ENCODE assay signal across 10 cellular contexts in genomic region chr14:51242545-51243490, GRCh38. TPM values are rescaled to one million over a fixed set of nuclear protein-coding genes. Genes with fewer than 3 reads are reported as not detected.
A peak's percentile ranks its signal among the peaks of the same experiment; 100 is the strongest.
DNase-seq lines count a peak whose midpoint lies in the region; ATAC-seq and TF ChIP-seq lines count a peak whose summit lies in the region.
"Had no signal": no experiment of that assay in that cellular context is flagged by ENCODE, and none has a peak within 500 bp of the region (broad histone marks: within the 10 kb centered on the region; RNA-seq: fewer than 3 reads in every experiment).

No MANE protein-coding gene starts in this region.

- no peaks in the 10 kb centered on the region for H3K27me3 ChIP-seq in A673 (replicated peaks; ENCODE audit: insufficient read depth, low read depth, low read length, poor library complexity)
- no peaks in the 10 kb centered on the region for H3K27me3 ChIP-seq in Panc1 (ENCODE audit: control insufficient read depth, insufficient read depth, low read length)

- no peak overlapping the region for H3K4me3 ChIP-seq in A673 (ENCODE audit: low read depth, low read length, poor library complexity, severe bottlenecking)
- no peak overlapping the region for H3K4me3 ChIP-seq in Panc1 (ENCODE audit: low read depth in 2 of 2, low read length in 2 of 2)
- H3K4me3 ChIP-seq in fibroblast of mammary gland (ENCODE audit: control insufficient read depth, low read depth, low read length): no peak overlapping the region

- CTCF ChIA-PET in A673 (lab: Charles Lee) (no interaction called here), Panc1 (lab: Charles Lee) (interaction anchor here (0.7 kb wide), 1 partner anchor 333 kb away, joined by 7 read pairs; no protein-coding TSS in a partner anchor)

- intact Hi-C loops in A673 (cut with micrococcal nuclease; ENCODE audit: unreplicated experiment): no loop called here
- intact Hi-C loops in Panc1 (cut with micrococcal nuclease; ENCODE audit: unreplicated experiment): no loop called here

- H3K4me1 ChIP-seq in A673 (ENCODE audit: insufficient read depth, low read length, poor library complexity, severe bottlenecking): peaks cover 12% of the 10 kb centered on the region
- peaks cover 5% of the 10 kb centered on the region for H3K4me1 ChIP-seq in Panc1 (ENCODE audit: control insufficient read depth, insufficient read depth, low read length)

- ATAC-seq in Panc1 (no peak), HG03469 (IDR thresholded peaks at IDR 0.05; ENCODE audit: unreplicated experiment) (no peak)

- H3K9me3 ChIP-seq in A673 (ENCODE audit: low read depth, low read length, poor library complexity, severe bottlenecking) (no peaks in the 10 kb centered on the region), Panc1 (ENCODE audit: control insufficient read depth, insufficient read depth, low read depth, low read length) (no peaks in the 10 kb centered on the region)

- POLR2A ChIA-PET in A673 (lab: Charles Lee; ENCODE audit: low non-redundant PET): no interaction called here
- POLR2A ChIA-PET in Panc1 (lab: Charles Lee): no interaction called here

- BruUV-seq in A673 (replicated peaks; lab: Mats Ljungman, UMichigan) (no TSS peak), Panc1 (replicated peaks; lab: Mats Ljungman, UMichigan) (no TSS peak)

- in situ Hi-C loops in Panc1 (cut with HindIII; ENCODE audit: low pct_unique_long_range_greater_than_20kb, low sequenced_read_pairs): no loop called here

- no peak overlapping the region for H3K27ac ChIP-seq in A673 (ENCODE audit: low read depth, low read length, poor library complexity, severe bottlenecking)
- no peak overlapping the region for H3K27ac ChIP-seq in Panc1 (ENCODE audit: low read length)

- peaks cover 38% of the 10 kb centered on the region for H3K36me3 ChIP-seq in A673 (ENCODE audit: insufficient read depth, low read length, poor library complexity, severe bottlenecking)
- H3K36me3 ChIP-seq in Panc1 (ENCODE audit: control insufficient read depth, insufficient read depth, low read length): peaks cover 11% of the 10 kb centered on the region

- no peak for DNase-seq in A673 (ENCODE audit: low spot score)
- DNase-seq in Panc1 (ENCODE audit: low read depth, low spot score): no peak
- peak; percentile 6 for DNase-seq in fibroblast of mammary gland (ENCODE audit: low read depth)
- no peak for DNase-seq in Kasumi-1 (lab: John Stamatoyannopoulos, UW)
- no peak for DNase-seq in HuH-7.5 (ENCODE audit: low spot score)
- DNase-seq in NCI-H526 (lab: John Stamatoyannopoulos, UW): no peak
- DNase-seq: activated effector memory CD4-positive, alpha-beta T cell treated with anti-CD3 and anti-CD28 coated beads, Interleukin-2, amount 50 U/mL, for 16 hours; occipital lobe had no signal

- TF ChIP-seq CTCF in A673 (conservative IDR thresholded peaks at IDR 0.05; ENCODE audit: low read depth, low read length) (peak; percentile 35; the same call in 1 of the 2 replicates), GM12873 (IDR thresholded peaks at IDR 0.05; ENCODE audit: insufficient read depth, low read depth, low read length, missing control alignments) (peak; percentile 10), Panc1 (IDR thresholded peaks at IDR 0.05) (peak; percentile 39), fibroblast of mammary gland (conservative IDR thresholded peaks at IDR 0.05; ENCODE audit: control insufficient read depth, insufficient read depth, low read depth, low read length) (no peak)

RNA-seq across cellular contexts. Expression of gene TMX1, which starts 2.8 kb away (rescaled TPM):
- total RNA-seq in A673 (2021) (57.0 and 60.1 TPM in 2 replicates), Panc1 (2021; ENCODE audit: unreplicated experiment) (34.9 TPM)
- polyA plus RNA-seq in Panc1 (2012; ENCODE audit: insufficient read length): 20.8 TPM
